Comparison of ENCODE assay signal across 8 cellular contexts in genomic region chr4:52712172-52712990, GRCh38. TPM values are rescaled to one million over a fixed set of nuclear protein-coding genes. Genes with fewer than 3 reads are reported as not detected.
DNase-seq lines count a peak whose midpoint lies in the region; ATAC-seq and TF ChIP-seq lines count a peak whose summit lies in the region.

No MANE protein-coding gene starts in this region.

- peak overlapping the region; percentile 88 for H3K27ac ChIP-seq in SU-DHL-6 (ENCODE audit: low read depth, low read length)
- peak overlapping the region; percentile 69 for H3K27ac ChIP-seq in parathyroid adenoma
- peak overlapping the region; percentile 51 to 98 (median 89) for H3K27ac ChIP-seq in tibial nerve

- ATAC-seq in HG02678 (IDR thresholded peaks at IDR 0.05; ENCODE audit: unreplicated experiment), result peak; percentile 88
- peak; percentile 97 for ATAC-seq in Right ventricle myocardium superior (ENCODE audit: poor library complexity)

- H3K4me3 ChIP-seq in GM12865 (ENCODE audit: low read depth, low read length) (peak overlapping the region; percentile 94), SU-DHL-6 (ENCODE audit: insufficient read depth, low read length, poor library complexity, severe bottlenecking) (peak overlapping the region; percentile 74), adipocyte (ENCODE audit: low read length) (peak overlapping the region; percentile 94), parathyroid adenoma (ENCODE audit: low read depth, low read length) (peak overlapping the region; percentile 84), tibial nerve (peak overlapping the region; percentile 71 to 87 (median 79))

- H2AFZ ChIP-seq in SU-DHL-6 (ENCODE audit: low read depth, low read length, severe bottlenecking) (peak overlapping the region; percentile 16), parathyroid adenoma (peak overlapping the region; percentile 92)

- no peaks in the 10 kb centered on the region for H3K9me2 ChIP-seq in SU-DHL-6 (replicated peaks; ENCODE audit: insufficient read depth, low read length)

- TF ChIP-seq CTCF in GM12865 (IDR thresholded peaks at IDR 0.05; ENCODE audit: insufficient read depth, low read depth, low read length, missing control alignments) (no peak), SU-DHL-6 (IDR thresholded peaks at IDR 0.05; ENCODE audit: insufficient read depth, low read length, poor library complexity, severe bottlenecking) (no peak), parathyroid adenoma (IDR thresholded peaks at IDR 0.05) (no peak), tibial nerve (IDR thresholded peaks at IDR 0.05) (peak in 1 of 5 experiments; percentile 40)

- H4K20me1 ChIP-seq in SU-DHL-6 (ENCODE audit: low read depth, low read length), result no peaks in the 10 kb centered on the region

- no peaks in the 10 kb centered on the region for H3K9me3 ChIP-seq in SU-DHL-6 (ENCODE audit: insufficient read depth, low read length)
- H3K9me3 ChIP-seq in adipocyte (ENCODE audit: control insufficient read depth, low read length), result no peaks in the 10 kb centered on the region
- no peaks in the 10 kb centered on the region for H3K9me3 ChIP-seq in parathyroid adenoma (ENCODE audit: control insufficient read depth, low read length)
- no peaks in the 10 kb centered on the region for H3K9me3 ChIP-seq in tibial nerve

- H3K27me3 ChIP-seq in SU-DHL-6 (ENCODE audit: low read length) (no peaks in the 10 kb centered on the region), adipocyte (replicated peaks; ENCODE audit: control insufficient read depth, insufficient read depth, low read length) (no peaks in the 10 kb centered on the region), parathyroid adenoma (ENCODE audit: control insufficient read depth, insufficient read depth, low read length) (no peaks in the 10 kb centered on the region), tibial nerve (no peaks in the 10 kb centered on the region)

- intact Hi-C loops in Right ventricle myocardium superior (cut with DNase I), result loop anchor here (5.0 kb wide), 1 partner anchor 55 kb away; the partner anchor contains the start of gene USP46

- peaks cover 18% of the 10 kb centered on the region for H3K79me2 ChIP-seq in SU-DHL-6 (ENCODE audit: insufficient read depth, low read length)
- H3K79me2 ChIP-seq in parathyroid adenoma, result no peaks in the 10 kb centered on the region

- H3F3A ChIP-seq in SU-DHL-6 (ENCODE audit: insufficient read depth), result peaks cover 42% of the 10 kb centered on the region

- H3K9ac ChIP-seq in SU-DHL-6 (ENCODE audit: low read length) (peak overlapping the region; percentile 96), adipocyte (ENCODE audit: low read length) (peak overlapping the region; percentile 93), parathyroid adenoma (no peak overlapping the region)

- WGBS in tibial nerve, 2 donors, result 1% methylated on average over 27 to 47 of the region's 86 CpGs

- TF ChIP-seq POLR2A in tibial nerve (IDR thresholded peaks at IDR 0.05), result peak; percentile 81 to 93

- DNase-seq in GM12865 (ENCODE audit: low read depth) (peak; percentile 99), NCI-H1105 treated with DMSO at 0.1 percent for 48 hours (lab: John Stamatoyannopoulos, UW) (peak; percentile 90), adipocyte (ENCODE audit: low read depth) (peak; percentile 98), Right ventricle myocardium superior (peak; percentile 99), tibial nerve (ENCODE audit: low spot score in 2 of 2) (peak; percentile 96)

- H3K36me3 ChIP-seq in SU-DHL-6 (ENCODE audit: low read length) (peaks cover 23% of the 10 kb centered on the region; the same call in 1 of the 2 replicates), adipocyte (ENCODE audit: control insufficient read depth, insufficient read depth, low read length, severe bottlenecking) (peaks cover 26% of the 10 kb centered on the region), parathyroid adenoma (ENCODE audit: control insufficient read depth, insufficient read depth, low read length) (no peaks in the 10 kb centered on the region), tibial nerve (peaks cover 0 to 28% (median 6%) of the 10 kb centered on the region in 3 donors)

- H3K4me1 ChIP-seq in adipocyte (ENCODE audit: control insufficient read depth, insufficient read depth, low read length), result peaks cover 24% of the 10 kb centered on the region
- peaks cover 3% of the 10 kb centered on the region for H3K4me1 ChIP-seq in parathyroid adenoma
- H3K4me1 ChIP-seq in tibial nerve, result peaks cover 0 to 25% (median 16%) of the 10 kb centered on the region in 4 donors

- TF ChIP-seq EP300 in tibial nerve (IDR thresholded peaks at IDR 0.05), result peak; percentile 23 to 98

- H3K4me2 ChIP-seq in SU-DHL-6 (ENCODE audit: low read depth, low read length, poor library complexity, severe bottlenecking) (peak overlapping the region; percentile 99), parathyroid adenoma (ENCODE audit: low read length) (peak overlapping the region; percentile 93)

RNA-seq across cellular contexts. Expression of gene ERVMER34-1, which starts 38.8 kb away (rescaled TPM):
- 4.5 TPM for total RNA-seq in Right ventricle myocardium superior
- under 1 TPM in 3 of 4 donors, not detected in 1; 0.63 to 0.90 (median 0.78) TPM for total RNA-seq in tibial nerve

RNA-seq across cellular contexts. Expression of gene USP46, which starts 53.3 kb away (rescaled TPM):
- total RNA-seq in Right ventricle myocardium superior (55.3 TPM), tibial nerve (10 to 100 TPM; 28.2 to 55.5 (median 37.9) TPM)

Comparison
In these comparisons a context has a peak if more than half of its experiments do, and no peak if none do; other contexts are left out.
1. Peak in every context shown above with its lines: DNase-seq, ATAC-seq, H3K4me3 ChIP-seq and H3K27ac ChIP-seq.